In the genomic region with DNA sequence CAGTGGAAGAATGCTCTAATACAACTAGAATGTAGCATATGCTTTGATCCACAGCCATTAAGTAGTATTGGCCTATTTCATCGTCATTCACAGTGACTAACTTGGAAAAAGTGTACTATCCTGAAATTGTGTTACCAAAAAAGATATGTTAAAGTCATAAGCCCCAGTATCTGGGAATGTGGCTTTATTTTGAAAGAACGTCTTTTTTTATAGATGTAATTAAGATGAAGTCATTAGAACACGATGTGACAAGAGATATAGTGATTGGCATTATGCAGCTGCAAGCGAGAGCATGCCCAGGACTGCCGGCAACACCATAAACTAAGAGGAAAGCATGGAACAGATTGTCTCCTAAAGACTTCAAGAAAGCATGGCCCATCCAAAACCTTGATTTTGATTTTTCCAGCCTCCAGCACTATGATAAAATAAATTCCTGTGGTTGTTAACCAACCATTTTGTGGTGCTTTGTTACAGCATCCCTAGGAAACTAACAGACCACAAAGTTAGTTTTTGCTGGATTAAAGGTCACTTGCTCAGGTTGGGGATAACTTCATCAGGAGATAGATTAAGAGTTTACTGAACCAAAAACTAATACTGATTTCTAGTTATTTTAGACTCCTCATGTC, we compare ENCODE assay signal across 22 cellular contexts.
A peak's percentile ranks its signal among the peaks of the same experiment; 100 is the strongest.
DNase-seq lines count a peak whose midpoint lies in the region; ATAC-seq, FAIRE-seq and TF ChIP-seq lines count a peak whose summit lies in the region.
"Had no signal": no experiment of that assay in that cellular context is flagged by ENCODE, and none has a peak within 500 bp of the region (broad histone marks: within the 10 kb centered on the region; RNA-seq: fewer than 3 reads in every experiment).

No MANE protein-coding gene starts in this region.

- H3K4me3 Mint-ChIP-seq in HFFc6 (no peak overlapping the region), MCF 10A (ENCODE audit: unreplicated experiment) (no peak overlapping the region)
- H3K4me3 Mint-ChIP-seq: B cell had no signal

- POLR2A ChIA-PET in MCF 10A (lab: Yijun Ruan, JAX) = interaction anchor here (0.6 kb wide), 1 partner anchor 92 kb away, joined by 4 read pairs; no protein-coding TSS in a partner anchor

- no peaks in the 10 kb centered on the region; the same call in 1 of the 2 replicates for H3K27me3 Mint-ChIP-seq in HFFc6 (ENCODE audit: insufficient read depth)
- no peaks in the 10 kb centered on the region for H3K27me3 Mint-ChIP-seq in MCF 10A (ENCODE audit: insufficient read depth, unreplicated experiment)
- H3K27me3 Mint-ChIP-seq: B cell had no signal

- H3K4me1 Mint-ChIP-seq in HFFc6 (ENCODE audit: low read depth) (peaks cover 16% of the 10 kb centered on the region; the same call in 1 of the 2 replicates), MCF 10A (ENCODE audit: insufficient read depth, unreplicated experiment) (peaks cover 15% of the 10 kb centered on the region)
- H3K4me1 Mint-ChIP-seq: B cell had no signal

- WGBS in small intestine, 3 donors = 17 to 51% (median 36%) methylated on average over 5 of the region's 5 CpGs
- WGBS in heart left ventricle, 4 donors = 50 to 57% (median 55%) methylated on average over 5 of the region's 5 CpGs

- no peaks in the 10 kb centered on the region for H3K36me3 ChIP-seq in small intestine (ENCODE audit: control insufficient read depth in 2 of 2, insufficient read depth in 2 of 2, low read length in 2 of 2)
- no peaks in the 10 kb centered on the region for H3K36me3 ChIP-seq in heart left ventricle
- H3K36me3 ChIP-seq: MG63 had no signal

- ATAC-seq in Right ventricle myocardium superior (ENCODE audit: poor library complexity) (no peak), heart left ventricle (no peak)

- no peak for TF ChIP-seq POLR2A in heart left ventricle (IDR thresholded peaks at IDR 0.05)

- peak overlapping the region; percentile 77; the same call in 1 of the 2 replicates for H3K27ac Mint-ChIP-seq in HFFc6
- H3K27ac Mint-ChIP-seq in MCF 10A (ENCODE audit: low read depth, unreplicated experiment) = peak overlapping the region; percentile 85
- H3K27ac Mint-ChIP-seq: B cell had no signal

- no peak for TF ChIP-seq CTCF in AG10803 (conservative IDR thresholded peaks at IDR 0.05; ENCODE audit: low read length)
- no peak for TF ChIP-seq CTCF in HFFc6 (IDR thresholded peaks at IDR 0.05)
- TF ChIP-seq CTCF in MCF 10A (IDR thresholded peaks at IDR 0.05; ENCODE audit: unreplicated experiment) = no peak
- no peak for TF ChIP-seq CTCF in fibroblast of villous mesenchyme (IDR thresholded peaks at IDR 0.05; ENCODE audit: insufficient read depth, low read depth, low read length)
- TF ChIP-seq CTCF in heart left ventricle (IDR thresholded peaks at IDR 0.05) = no peak

- BruUV-seq in MCF 10A (replicated peaks; lab: Mats Ljungman, UMichigan) = no TSS peak

- intact Hi-C loops in MCF 10A (cut with micrococcal nuclease) (no loop called here), Right ventricle myocardium superior (cut with DNase I) (no loop called here), heart left ventricle (cut with DNase I) (no loop called here)

- H3K4me1 ChIP-seq in small intestine (ENCODE audit: control insufficient read depth in 2 of 2, insufficient read depth in 1 of 2, low read depth in 1 of 2, low read length in 1 of 2) (no peaks in the 10 kb centered on the region), heart left ventricle (no peaks in the 10 kb centered on the region)

- DNase-seq in AG10803 (ENCODE audit: low read depth) = peak; percentile 10
- peak; percentile 61 for DNase-seq in HFFc6
- DNase-seq in MCF 10A (ENCODE audit: unreplicated experiment) = no peak
- peak; percentile 17 for DNase-seq in fibroblast of villous mesenchyme (ENCODE audit: low read depth)
- DNase-seq in middle frontal gyrus (ENCODE audit: extremely low spot score, low spot score) = no peak
- no peak for DNase-seq in small intestine
- DNase-seq in Right ventricle myocardium superior = no peak
- DNase-seq in heart left ventricle = no peak
- DNase-seq: DMS79 treated with DMSO at 0.1 percent for 48 hours, Karpas-422, MG63, NCI-H1417, NCI-H1694 treated with DMSO at 0.1 percent for 48 hours, NCI-H2081 treated with DMSO at 0.1 percent for 48 hours, NCI-H2171 treated with DMSO at 0.1 percent for 48 hours, NCI-H524 treated with DMSO at 0.1 percent for 48 hours, NCI-H82, SHP77 had no signal

- H3K27me3 ChIP-seq in small intestine (ENCODE audit: control insufficient read depth in 2 of 2, insufficient read depth in 2 of 2, low read length in 2 of 2) (no peaks in the 10 kb centered on the region), heart left ventricle (no peaks in the 10 kb centered on the region)
- H3K27me3 ChIP-seq: MG63 had no signal

- no peak for FAIRE-seq in small intestine (lab: Jason Lieb, UNC)
- FAIRE-seq: GM12892, H54, RCC 7860 had no signal

- H3K9me3 Mint-ChIP-seq in HFFc6 (peaks cover 21% of the 10 kb centered on the region), MCF 10A (ENCODE audit: unreplicated experiment) (no peaks in the 10 kb centered on the region)

- H3K9me3 ChIP-seq in small intestine (ENCODE audit: control insufficient read depth, low read depth) (no peaks in the 10 kb centered on the region), heart left ventricle (peaks cover 0 to 9% (median 0%) of the 10 kb centered on the region in 12 donors)

- H3K36me3 Mint-ChIP-seq in HFFc6 (ENCODE audit: low read depth) (peaks cover 11% of the 10 kb centered on the region; the same call in 1 of the 2 replicates), MCF 10A (ENCODE audit: insufficient read depth, unreplicated experiment) (no peaks in the 10 kb centered on the region)

- no peak overlapping the region for H3K27ac ChIP-seq in small intestine (ENCODE audit: low read depth in 1 of 2, low read length in 1 of 2)
- no peak overlapping the region for H3K27ac ChIP-seq in heart left ventricle

- CTCF ChIA-PET in MCF 10A (lab: Yijun Ruan, JAX) = interaction anchor here (0.6 to 1.0 kb wide), 2 partner anchors 195 to 1528 kb away, joined by 3 read pairs; no protein-coding TSS in a partner anchor

- H3K4me3 ChIP-seq in AG10803 (ENCODE audit: low read length) (no peak overlapping the region), fibroblast of villous mesenchyme (ENCODE audit: low read depth, low read length) (no peak overlapping the region), small intestine (ENCODE audit: low read depth in 1 of 2, low read length in 2 of 2) (no peak overlapping the region), heart left ventricle (no peak overlapping the region)
- H3K4me3 ChIP-seq: MG63 had no signal

Comparison
In these comparisons a context has a peak if more than half of its experiments do, and no peak if none do; other contexts are left out.
1. DNase-seq: peak in AG10803 (single experiment), HFFc6 (single experiment) and fibroblast of villous mesenchyme (single experiment); none in MCF 10A (single experiment), middle frontal gyrus (single experiment), small intestine (single experiment), Right ventricle myocardium superior (single experiment) and heart left ventricle (0 of 5).